21 cellular contexts compared by ENCODE assay signal in genomic region chr14:72013606-72014129, GRCh38.
"Had no signal": no experiment of that assay in that cellular context is flagged by ENCODE, and none has a peak within 500 bp of the region (broad histone marks: within the 10 kb centered on the region; RNA-seq: fewer than 3 reads in every experiment).

No MANE protein-coding gene starts in this region.

- ATAC-seq: foreskin keratinocyte; left lung; naive thymus-derived CD4-positive, alpha-beta T cell had no signal

- H3K4me2 ChIP-seq: hepatocyte, neural progenitor cell had no signal

- H3K4me3 ChIP-seq: hepatocyte, left lung, lung, neural progenitor cell, spleen, thyroid gland had no signal

- H3K4me1 ChIP-seq: foreskin keratinocyte, left lung, neural progenitor cell, spleen, thyroid gland had no signal

- H3K9ac ChIP-seq: neural progenitor cell had no signal

- H3K27me3 ChIP-seq: foreskin keratinocyte, hepatocyte, left lung, neural progenitor cell, thyroid gland had no signal

- H3K79me2 ChIP-seq: hepatocyte had no signal

- FAIRE-seq: endometrium had no signal

- H2AFZ ChIP-seq: hepatocyte, neural progenitor cell had no signal

- H3K9me3 ChIP-seq: left lung, spleen, thyroid gland had no signal

- DNase-seq: activated CD4-positive, alpha-beta memory T cell treated with anti-CD3 and anti-CD28 coated beads for 36 hours; activated CD4-positive, alpha-beta T cell treated with anti-CD3 and anti-CD28 coated beads for 48 hours; activated gamma-delta T cell; activated naive CD4-positive, alpha-beta T cell treated with anti-CD3 and anti-CD28 coated beads, Interleukin-2, amount 50 U/mL, for 16 hours; activated T-cell treated with anti-CD3 and anti-CD28 coated beads for 4 hours; aorta; erythroblast; foreskin keratinocyte; glutamatergic neuron; immature natural killer cell; kidney glomerular epithelial cell; left lung; naive thymus-derived CD4-positive, alpha-beta T cell; spleen; stimulated activated CD4-positive, alpha-beta T cell treated with anti-CD3 and anti-CD28 coated beads, Interleukin-4, amount 100 ng/mL, for 24 hours; stimulated activated naive CD4-positive, alpha-beta T cell treated with Interleukin-2 at 50 U/mL for 16 hours; thyroid gland had no signal

- H3K36me3 ChIP-seq: left lung, neural progenitor cell, spleen, thyroid gland had no signal

- H3K27ac ChIP-seq: foreskin keratinocyte, hepatocyte, left lung, neural progenitor cell, spleen, thyroid gland had no signal
